In genomic region chr6:24603241-24603640, GRCh38 we compare ENCODE assay signal across 14 cellular contexts. TPM values are rescaled to one million over a fixed set of nuclear protein-coding genes. Genes with fewer than 3 reads are reported as not detected.
DNase-seq lines count a peak whose midpoint lies in the region; TF ChIP-seq lines count a peak whose summit lies in the region.
"Had no signal": no experiment of that assay in that cellular context is flagged by ENCODE, and none has a peak within 500 bp of the region (broad histone marks: within the 10 kb centered on the region; RNA-seq: fewer than 3 reads in every experiment).

No MANE protein-coding gene starts in this region.

- no peaks in the 10 kb centered on the region for H3K36me3 ChIP-seq in mammary epithelial cell (ENCODE audit: insufficient read depth, low read length)
- H3K36me3 ChIP-seq: BLaER1 treated with 17β-estradiol and CSF1 and Interleukin-3, amounts not matched to agents 10 nM and 100 nM had no signal

- intact Hi-C loops in mammary epithelial cell (cut with micrococcal nuclease) = no loop called here

- H3K27ac ChIP-seq in mammary epithelial cell (ENCODE audit: insufficient read depth, low read depth, low read length) = no peak overlapping the region
- H3K27ac ChIP-seq: BLaER1 treated with 17β-estradiol and CSF1 and Interleukin-3, amounts not matched to agents 10 nM and 100 nM had no signal

- WGBS in mammary epithelial cell (ENCODE audit: low coverage, missing lambda C conversion rate) = 69% methylated on average over 2 of the region's 2 CpGs

- no peaks in the 10 kb centered on the region for H3K79me2 ChIP-seq in mammary epithelial cell (ENCODE audit: insufficient read depth, low read length)

- BruUV-seq in mammary epithelial cell (replicated peaks; lab: Mats Ljungman, UMichigan) = no TSS peak

- H3K9me3 ChIP-seq in mammary epithelial cell (replicated peaks; ENCODE audit: insufficient read depth, low read length) = no peaks in the 10 kb centered on the region
- H3K9me3 ChIP-seq: BLaER1 treated with 17β-estradiol and CSF1 and Interleukin-3, amounts not matched to agents 10 nM and 100 nM had no signal

- no peak overlapping the region for H2AFZ ChIP-seq in mammary epithelial cell (ENCODE audit: low read depth, low read length)

- H3K9ac ChIP-seq in mammary epithelial cell (ENCODE audit: insufficient read depth, low read length) = no peak overlapping the region
- H3K9ac ChIP-seq: BLaER1 treated with 17β-estradiol and CSF1 and Interleukin-3, amounts not matched to agents 10 nM and 100 nM had no signal

- peak; percentile 17 for DNase-seq in SKM-1 treated with dmso at 0.1 percent for 144 hours (lab: John Stamatoyannopoulos, UW; ENCODE audit: unreplicated experiment)
- no peak for DNase-seq in SKM-1 (lab: John Stamatoyannopoulos, UW; ENCODE audit: unreplicated experiment)
- DNase-seq in amniotic epithelial cell (ENCODE audit: low read depth) = peak; percentile 17
- DNase-seq in fibroblast of the aortic adventitia (ENCODE audit: low read depth) = peak; percentile 9
- no peak for DNase-seq in GM20000 (ENCODE audit: low spot score)
- no peak for DNase-seq in NCI-H1092 (lab: John Stamatoyannopoulos, UW)
- no peak for DNase-seq in mammary epithelial cell
- DNase-seq: Calu3; CD8-positive, alpha-beta T cell; DMS79 treated with DMSO at 0.1 percent for 48 hours; GF-D8; H9 had no signal

- dilution Hi-C loops in mammary epithelial cell (cut with HindIII; ENCODE audit: low sequenced_read_pairs) = no loop called here

- in situ Hi-C loops in mammary epithelial cell (cut with MboI; ENCODE audit: low sequenced_read_pairs in 2 of 2) = no loop called here

- H3K4me3 ChIP-seq in fibroblast of the aortic adventitia (ENCODE audit: low read depth, low read length) (no peak overlapping the region), mammary epithelial cell (replicated peaks in 1 of 3; ENCODE audit: insufficient read depth in 1 of 3, low read depth in 2 of 3, low read length in 3 of 3) (no peak overlapping the region)
- H3K4me3 ChIP-seq: BLaER1 treated with 17β-estradiol and CSF1 and Interleukin-3, amounts not matched to agents 10 nM and 100 nM had no signal

- TF ChIP-seq CTCF in fibroblast of the aortic adventitia (IDR thresholded peaks at IDR 0.05; ENCODE audit: insufficient read depth, low read length) = no peak
- TF ChIP-seq CTCF in GM20000 (IDR thresholded peaks at IDR 0.05; ENCODE audit: extremely low read depth, missing control alignments) = no peak
- TF ChIP-seq CTCF in mammary epithelial cell (conservative IDR thresholded peaks at IDR 0.05 in 1 of 2, IDR thresholded peaks at IDR 0.05 in 1 of 2; ENCODE audit: extremely low read depth in 1 of 2, insufficient read depth in 1 of 2, low read depth in 1 of 2, low read length in 2 of 2) = no peak

- H4K20me1 ChIP-seq in mammary epithelial cell (ENCODE audit: insufficient read depth, low read length) = no peaks in the 10 kb centered on the region
- H4K20me1 ChIP-seq: BLaER1 treated with 17β-estradiol and CSF1 and Interleukin-3, amounts not matched to agents 10 nM and 100 nM had no signal

- CTCF ChIA-PET in mammary epithelial cell (lab: Charles Lee; ENCODE audit: low non-redundant PET) = no interaction called here

- H3K4me1 ChIP-seq in mammary epithelial cell (ENCODE audit: insufficient read depth, low read length) = no peaks in the 10 kb centered on the region
- H3K4me1 ChIP-seq: BLaER1 treated with 17β-estradiol and CSF1 and Interleukin-3, amounts not matched to agents 10 nM and 100 nM had no signal

- no peaks in the 10 kb centered on the region for H3K27me3 ChIP-seq in mammary epithelial cell (ENCODE audit: insufficient read depth, low read length)
- H3K27me3 ChIP-seq: BLaER1 treated with 17β-estradiol and CSF1 and Interleukin-3, amounts not matched to agents 10 nM and 100 nM had no signal

- no peak overlapping the region for H3K4me2 ChIP-seq in mammary epithelial cell (ENCODE audit: insufficient read depth, low read depth, low read length)
- H3K4me2 ChIP-seq: BLaER1 treated with 17β-estradiol and CSF1 and Interleukin-3, amounts not matched to agents 10 nM and 100 nM had no signal

RNA-seq across cellular contexts. Expression of gene KIAA0319, which starts 42.8 kb away (rescaled TPM):
- total RNA-seq in fibroblast of the aortic adventitia (ENCODE audit: low replicate concordance) (0.09 TPM in 1 of 2 replicates, not detected in the other), mammary epithelial cell (not detected)
- 0.01 TPM for polyA plus RNA-seq in mammary epithelial cell
- polyA minus RNA-seq in mammary epithelial cell = not detected
- total RNA-seq: CD8-positive, alpha-beta T cell; HepG2 had no signal
- polyA plus RNA-seq: HepG2 had no signal

Comparison
In these comparisons a context has a peak if more than half of its experiments do, and no peak if none do; other contexts are left out.
1. DNase-seq: peak in SKM-1 treated with dmso at 0.1 percent for 144 hours (single experiment), amniotic epithelial cell (single experiment) and fibroblast of the aortic adventitia (single experiment); none in SKM-1 (single experiment), GM20000 (single experiment), NCI-H1092 (single experiment) and mammary epithelial cell (single experiment).